In genomic region chr3:152671998-152672649, GRCh38 we compare ENCODE assay signal across 18 cellular contexts.
"Had no signal": no experiment of that assay in that cellular context is flagged by ENCODE, and none has a peak within 500 bp of the region (broad histone marks: within the 10 kb centered on the region; RNA-seq: fewer than 3 reads in every experiment).

No MANE protein-coding gene starts in this region.

- FAIRE-seq: frontal cortex had no signal

- H3K27ac ChIP-seq: prostate gland, right lobe of liver, thoracic aorta had no signal

- DNase-seq: activated CD4-positive, CD25-positive, alpha-beta regulatory T cell treated with anti-CD3 and anti-CD28 coated beads, Interleukin-2, amount 50 U/mL, for 72 hours; activated naive CD4-positive, alpha-beta T cell treated with Interleukin-2 at 50 U/mL for 16 hours; anterior cingulate cortex; cerebellar nuclear complex; effector CD8-positive, alpha-beta T cell; head of caudate nucleus; left colon; mammary epithelial cell; naive thymus-derived CD8-positive, alpha-beta T cell; right lobe of liver; stimulated activated CD4-positive, alpha-beta T cell treated with anti-CD3 and anti-CD28 coated beads, Interleukin-1b, Interleukin-23, amount 100 ng/mL, for 48 hours; stimulated activated naive CD8-positive, alpha-beta T cell treated with anti-CD3 and anti-CD28 coated beads, Interleukin-15, amount 100 ng/mL, for 72 hours; T-cell; T-helper 9 cell had no signal

- H3K4me1 ChIP-seq: prostate gland, right lobe of liver had no signal

- H3K36me3 ChIP-seq: prostate gland, right lobe of liver, thoracic aorta had no signal

- H3K9me3 ChIP-seq: prostate gland, right lobe of liver, thoracic aorta had no signal

- H3K27me3 ChIP-seq: right lobe of liver had no signal

- ATAC-seq: activated T-helper 17 cell treated with anti-CD3 and anti-CD28 coated beads, Interleukin-2, amount 50 U/mL, for 72 hours; left colon; naive thymus-derived CD8-positive, alpha-beta T cell; right lobe of liver; stimulated activated naive CD8-positive, alpha-beta T cell treated with anti-CD3 and anti-CD28 coated beads, Interleukin-15, amount 100 ng/mL, for 72 hours; T-cell had no signal

- H3K4me3 ChIP-seq: prostate gland, right lobe of liver, thoracic aorta had no signal
